ENCODE assay signal across 15 cellular contexts in the genomic region with DNA sequence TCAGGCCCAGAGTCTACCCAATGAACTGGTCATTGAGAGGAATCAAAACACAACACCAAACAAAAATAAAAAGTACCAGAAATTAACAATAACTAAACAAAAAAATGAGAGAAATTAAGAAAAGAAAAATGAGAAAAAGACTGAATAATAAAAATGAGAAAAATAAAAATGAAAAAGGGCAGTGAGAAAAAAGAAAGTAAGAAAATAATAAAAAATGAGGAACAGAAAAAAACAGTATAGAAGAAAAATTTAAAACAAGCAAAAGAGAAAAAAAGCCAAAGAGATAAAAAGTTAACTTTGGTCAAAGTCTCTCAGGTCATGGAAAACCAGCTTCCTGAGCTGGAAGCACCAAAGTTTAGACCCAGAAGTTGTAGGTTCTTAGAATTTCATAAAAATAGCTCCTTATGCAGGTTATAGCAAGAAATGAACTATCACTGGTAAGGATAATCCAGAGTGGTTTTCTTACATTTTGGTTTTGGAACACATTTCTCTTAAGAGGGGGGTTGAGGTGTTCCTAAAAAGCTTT.
"Had no signal": no experiment of that assay in that cellular context is flagged by ENCODE, and none has a peak within 500 bp of the region (broad histone marks: within the 10 kb centered on the region; RNA-seq: fewer than 3 reads in every experiment).

No MANE protein-coding gene starts in this region.

- H3K36me3 ChIP-seq: gastroesophageal sphincter, tibial nerve, uterus had no signal

- H3K4me1 ChIP-seq: gastroesophageal sphincter, tibial nerve, uterus had no signal

- ATAC-seq: gastroesophageal sphincter, left lobe of liver had no signal

- DNase-seq: activated CD4-positive, alpha-beta T cell treated with anti-CD3 and anti-CD28 coated beads, Interleukin-2, amount 50 U/mL, for 1 hour; activated naive CD4-positive, alpha-beta T cell; activated naive CD8-positive, alpha-beta T cell treated with anti-CD3 and anti-CD28 coated beads, Interleukin-2, amount 10 ng/mL, durations not matched to agents 7 days and 5 days; cerebellar nuclear complex; effector CD8-positive, alpha-beta T cell; islet precursor cell; nucleus accumbens; posterior cingulate gyrus; stimulated activated CD4-positive, alpha-beta T cell treated with anti-CD3 and anti-CD28 coated beads, Interleukin-15, amount 100 ng/mL, for 24 hours; stimulated activated CD4-positive, alpha-beta T cell treated with anti-CD3 and anti-CD28 coated beads, Interleukin-4, amount 100 ng/mL, for 1 hour; stimulated activated naive CD4-positive, alpha-beta T cell; uterus had no signal

- H3K27ac ChIP-seq: gastroesophageal sphincter, tibial nerve, uterus had no signal

- H3K4me3 ChIP-seq: gastroesophageal sphincter, tibial nerve, uterus had no signal

- H3K27me3 ChIP-seq: gastroesophageal sphincter, tibial nerve, uterus had no signal

- H3K9me3 ChIP-seq: gastroesophageal sphincter, tibial nerve, uterus had no signal
